25 cellular contexts compared by ENCODE assay signal in genomic region chr17:13222931-13223330, GRCh38.
DNase-seq lines count a peak whose midpoint lies in the region; ATAC-seq and TF ChIP-seq lines count a peak whose summit lies in the region.
"Had no signal": no experiment of that assay in that cellular context is flagged by ENCODE, and none has a peak within 500 bp of the region (broad histone marks: within the 10 kb centered on the region; RNA-seq: fewer than 3 reads in every experiment).

No MANE protein-coding gene starts in this region.

- intact Hi-C loops in colonic mucosa (cut with DNase I) = loop anchor here (10.0 kb wide), 1 partner anchor 108 kb away; no protein-coding TSS in a partner anchor

- TF ChIP-seq CTCF in HEK293 (tag by site-specific recombination; IDR thresholded peaks at IDR 0.05) = no peak
- no peak for TF ChIP-seq CTCF in colonic mucosa (IDR thresholded peaks at IDR 0.05)

- peaks cover 7% of the 10 kb centered on the region; the same call in 1 of the 2 replicates for H3K4me1 ChIP-seq in HEK293 (ENCODE audit: control insufficient read depth, insufficient read depth, low read length)
- no peaks in the 10 kb centered on the region for H3K4me1 ChIP-seq in colonic mucosa
- H3K4me1 ChIP-seq: A549, tibial nerve had no signal

- H3K4me3 ChIP-seq in HEK293 (ENCODE audit: low read depth, low read length) = no peak overlapping the region
- no peak overlapping the region for H3K4me3 ChIP-seq in colonic mucosa
- H3K4me3 ChIP-seq: A549, tibial nerve had no signal

- ATAC-seq in GM18907 (IDR thresholded peaks at IDR 0.05; ENCODE audit: unreplicated experiment) = no peak
- no peak for ATAC-seq in GM18870 (IDR thresholded peaks at IDR 0.05; ENCODE audit: unreplicated experiment)
- ATAC-seq: A549; activated T-cell treated with anti-CD3 and anti-CD28 coated beads, Interleukin-2, amount 50 U/mL, for 4 hours; HCT116; stimulated activated naive CD8-positive, alpha-beta T cell treated with anti-CD3 and anti-CD28 coated beads, Interleukin-15, amount 100 ng/mL, for 72 hours had no signal

- peak; percentile 52 for DNase-seq in COLO668 (lab: John Stamatoyannopoulos, UW; ENCODE audit: unreplicated experiment)
- DNase-seq in NCI-H2081 (lab: John Stamatoyannopoulos, UW) = peak; percentile 40 to 85
- peak; percentile 19 for DNase-seq in colonic mucosa
- no peak for DNase-seq in NCI-H2196 (lab: John Stamatoyannopoulos, UW; ENCODE audit: unreplicated experiment)
- no peak for DNase-seq in occipital lobe (lab: John Stamatoyannopoulos, UW)
- DNase-seq: activated CD4-positive, alpha-beta T cell treated with anti-CD3 and anti-CD28 coated beads for 1 hour; activated CD8-positive, alpha-beta memory T cell treated with anti-CD3 and anti-CD28 coated beads for 24 hours; activated naive CD4-positive, alpha-beta T cell; activated T-cell treated with anti-CD3 and anti-CD28 coated beads, Interleukin-2, amount 50 U/mL, for 4 hours; amniotic stem cell; COR-L47; cortex of kidney; KG1; mesenchymal stem cell; NCI-H2171; NCI-H526; SIG-M5; stimulated activated CD4-positive, alpha-beta T cell treated with anti-CD3 and anti-CD28 coated beads, Interleukin-12 subunit alpha, Interleukin-12 subunit beta, amount 100 ng/mL, for 4 hours; stimulated activated naive CD8-positive, alpha-beta T cell treated with anti-CD3 and anti-CD28 coated beads, Interleukin-15, amount 100 ng/mL, for 72 hours had no signal

- H3K27me3 ChIP-seq in colonic mucosa = no peaks in the 10 kb centered on the region
- H3K27me3 ChIP-seq: tibial nerve had no signal

- H3K36me3 ChIP-seq in HEK293 (ENCODE audit: control insufficient read depth in 2 of 2, insufficient read depth in 1 of 2, low read length in 2 of 2) (no peaks in the 10 kb centered on the region), colonic mucosa (no peaks in the 10 kb centered on the region)
- H3K36me3 ChIP-seq: tibial nerve had no signal

- CTCF ChIA-PET in HEK293 (lab: Yijun Ruan, JAX) = interaction anchor here (0.6 kb wide), 1 partner anchor 13 kb away, joined by 4 read pairs; no protein-coding TSS in a partner anchor

- POLR2A ChIA-PET in HEK293 (lab: Yijun Ruan, JAX) = no interaction called here

- no peak overlapping the region for H3K9ac ChIP-seq in colonic mucosa (ENCODE audit: low read depth in 2 of 2, low read length in 2 of 2)

- H3K9me3 ChIP-seq in HEK293 (ENCODE audit: control insufficient read depth, insufficient read depth, low read depth, low read length) = no peaks in the 10 kb centered on the region
- H3K9me3 ChIP-seq in colonic mucosa = no peaks in the 10 kb centered on the region
- H3K9me3 ChIP-seq: A549, tibial nerve had no signal

- H3K27ac ChIP-seq in HEK293 (ENCODE audit: extremely low read depth, low read depth, low read length) (no peak overlapping the region), colonic mucosa (no peak overlapping the region)
- H3K27ac ChIP-seq: A549, tibial nerve had no signal

TF ChIP-seq in HEK293, 187 proteins besides CTCF, POLR2A, EP300 and RAD21:
- TF ChIP-seq, protein P1, sequence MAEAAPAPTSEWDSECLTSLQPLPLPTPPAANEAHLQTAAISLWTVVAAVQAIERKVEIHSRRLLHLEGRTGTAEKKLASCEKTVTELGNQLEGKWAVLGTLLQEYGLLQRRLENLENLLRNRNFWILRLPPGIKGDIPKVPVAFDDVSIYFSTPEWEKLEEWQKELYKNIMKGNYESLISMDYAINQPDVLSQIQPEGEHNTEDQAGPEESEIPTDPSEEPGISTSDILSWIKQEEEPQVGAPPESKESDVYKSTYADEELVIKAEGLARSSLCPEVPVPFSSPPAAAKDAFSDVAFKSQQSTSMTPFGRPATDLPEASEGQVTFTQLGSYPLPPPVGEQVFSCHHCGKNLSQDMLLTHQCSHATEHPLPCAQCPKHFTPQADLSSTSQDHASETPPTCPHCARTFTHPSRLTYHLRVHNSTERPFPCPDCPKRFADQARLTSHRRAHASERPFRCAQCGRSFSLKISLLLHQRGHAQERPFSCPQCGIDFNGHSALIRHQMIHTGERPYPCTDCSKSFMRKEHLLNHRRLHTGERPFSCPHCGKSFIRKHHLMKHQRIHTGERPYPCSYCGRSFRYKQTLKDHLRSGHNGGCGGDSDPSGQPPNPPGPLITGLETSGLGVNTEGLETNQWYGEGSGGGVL (tag by site-specific recombination; IDR thresholded peaks at IDR 0.05) = no peak
- peak; percentile 59 for TF ChIP-seq SP7 (tag by site-specific recombination; IDR thresholded peaks at IDR 0.05)

Comparison
In these comparisons a context has a peak if more than half of its experiments do, and no peak if none do; other contexts are left out.
1. DNase-seq: peak in COLO668 (single experiment), NCI-H2081 (2 of 2) and colonic mucosa (single experiment); none in NCI-H2196 (single experiment) and occipital lobe (single experiment).